In genomic region chr19:13990085-13990484, GRCh38 we compare ENCODE assay signal across 1 cellular context.
TF ChIP-seq lines count a peak whose summit lies in the region.

No MANE protein-coding gene starts in this region.

TF ChIP-seq in GM23338, 12 proteins besides CTCF, POLR2A, EP300 and RAD21:
- TF ChIP-seq STAT1 (IDR thresholded peaks at IDR 0.05; ENCODE audit: unreplicated experiment): no peak
- TF ChIP-seq EZH2phosphoT487 (IDR thresholded peaks at IDR 0.05; ENCODE audit: unreplicated experiment): no peak
- no peak for TF ChIP-seq ETS1 (IDR thresholded peaks at IDR 0.05)
- TF ChIP-seq ZNF114 (CRISPR knock-in tag; IDR thresholded peaks at IDR 0.05): no peak
- TF ChIP-seq ZNF331 (CRISPR knock-in tag; IDR thresholded peaks at IDR 0.05; ENCODE audit: low read depth): no peak
- TF ChIP-seq CREB1 (CRISPR knock-in tag; IDR thresholded peaks at IDR 0.05; ENCODE audit: low read depth): no peak
- no peak for TF ChIP-seq NANOG (IDR thresholded peaks at IDR 0.05; ENCODE audit: borderline replicate concordance)
- TF ChIP-seq POLR2AphosphoS5 (IDR thresholded peaks at IDR 0.05; ENCODE audit: low read depth): no peak
- no peak for TF ChIP-seq JUNB (IDR thresholded peaks at IDR 0.05; ENCODE audit: unreplicated experiment)
- TF ChIP-seq EZH2 (IDR thresholded peaks at IDR 0.05; ENCODE audit: low read depth, unreplicated experiment): no peak
- TF ChIP-seq ZNF462 (CRISPR knock-in tag; IDR thresholded peaks at IDR 0.05): no peak
- no peak for TF ChIP-seq REST (IDR thresholded peaks at IDR 0.05; ENCODE audit: unreplicated experiment)
